1 cellular context compared by ENCODE assay signal in the genomic region with DNA sequence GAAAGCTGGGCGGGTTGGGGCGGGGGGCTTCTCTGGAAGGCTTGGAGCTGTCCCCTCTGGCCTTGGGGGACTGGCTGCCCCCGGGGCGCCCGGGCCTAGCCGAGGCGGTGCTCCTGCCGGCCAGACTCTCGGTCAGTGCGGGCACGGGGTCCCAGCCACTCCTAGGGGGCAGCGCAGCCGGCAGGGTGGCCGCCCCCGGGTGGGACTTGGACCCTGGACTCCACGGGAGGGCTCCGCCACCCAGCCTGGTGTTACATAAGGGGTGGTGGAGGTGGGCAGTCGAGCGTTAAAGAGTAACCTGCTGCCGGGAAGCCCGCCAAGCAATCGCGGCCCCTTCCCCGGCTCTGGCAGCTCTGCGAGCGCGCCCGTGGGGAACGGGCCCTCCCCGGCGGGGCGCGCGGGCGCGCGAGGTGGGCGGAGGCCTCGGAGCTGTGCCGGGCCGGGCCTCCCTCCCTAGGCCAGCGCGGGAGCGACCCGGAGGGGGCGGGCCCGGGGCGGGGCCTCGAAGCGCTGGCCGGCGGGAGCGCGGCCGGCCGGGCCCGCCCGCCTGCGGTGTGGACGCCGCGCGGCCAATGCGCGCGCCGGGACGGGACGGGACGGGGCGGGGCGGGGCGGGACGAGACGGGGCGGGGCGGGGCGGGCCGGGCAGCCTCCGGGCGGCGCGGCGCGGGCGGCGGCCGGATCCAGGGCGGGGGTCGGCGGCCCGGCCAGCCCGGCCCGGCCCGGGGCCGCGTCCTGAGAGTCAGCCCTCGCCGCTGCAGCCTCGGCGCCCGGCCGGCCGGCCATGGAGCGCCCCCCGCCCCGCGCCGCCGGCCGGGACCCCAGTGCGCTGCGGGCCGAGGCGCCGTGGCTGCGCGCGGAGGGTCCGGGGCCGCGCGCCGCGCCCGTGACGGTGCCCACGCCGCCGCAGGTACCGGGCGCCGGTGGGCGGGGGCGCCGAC.
TF ChIP-seq lines count a peak whose summit lies in the region.

A gene with protein sequence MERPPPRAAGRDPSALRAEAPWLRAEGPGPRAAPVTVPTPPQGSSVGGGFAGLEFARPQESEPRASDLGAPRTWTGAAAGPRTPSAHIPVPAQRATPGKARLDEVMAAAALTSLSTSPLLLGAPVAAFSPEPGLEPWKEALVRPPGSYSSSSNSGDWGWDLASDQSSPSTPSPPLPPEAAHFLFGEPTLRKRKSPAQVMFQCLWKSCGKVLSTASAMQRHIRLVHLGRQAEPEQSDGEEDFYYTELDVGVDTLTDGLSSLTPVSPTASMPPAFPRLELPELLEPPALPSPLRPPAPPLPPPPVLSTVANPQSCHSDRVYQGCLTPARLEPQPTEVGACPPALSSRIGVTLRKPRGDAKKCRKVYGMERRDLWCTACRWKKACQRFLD (plus strand): TSS at position 648 of the 941 bp plus-strand sequence. CDS start 137 bp downstream, at position 785.

TF ChIP-seq in IMR-90, 13 proteins besides CTCF, POLR2A, EP300 and RAD21:
- no peak for TF ChIP-seq RFX5 (IDR thresholded peaks at IDR 0.05; ENCODE audit: low read depth, low read length)
- no peak for TF ChIP-seq FOS (IDR thresholded peaks at IDR 0.05; ENCODE audit: low read depth, low read length)
- peak; percentile 28; the same call in 1 of the 2 replicates for TF ChIP-seq MAZ (IDR thresholded peaks at IDR 0.05; ENCODE audit: borderline replicate concordance, low read depth, low read length)
